ENCODE assay signal across 8 cellular contexts in genomic region chr6:118800394-118801071, GRCh38.
DNase-seq lines count a peak whose midpoint lies in the region; ATAC-seq and TF ChIP-seq lines count a peak whose summit lies in the region.

No MANE protein-coding gene starts in this region.

- H3K9me3 Mint-ChIP-seq in activated T-helper 17 cell treated with anti-CD3 and anti-CD28 coated beads, Interleukin-2, amount 50 U/mL, for 72 hours: peaks cover 3% of the 10 kb centered on the region

- peak overlapping the region; percentile 10 for H3K4me3 ChIP-seq in fibroblast of pulmonary artery (replicated peaks; ENCODE audit: low read depth, low read length)
- peak overlapping the region; percentile 14 for H3K4me3 ChIP-seq in neuron (ENCODE audit: low read length)

- CTCF ChIA-PET in RWPE1 (lab: Yijun Ruan, JAX): interaction anchor here (0.6 to 1.4 kb wide), 6 partner anchors 9 to 538 kb away, joined by 3 to 5 read pairs (median 4); no protein-coding TSS in a partner anchor

- POLR2A ChIA-PET in RWPE1 (lab: Yijun Ruan, JAX; ENCODE audit: low non-redundant PET): no interaction called here

- peak; percentile 97 for ATAC-seq in activated T-helper 17 cell treated with anti-CD3 and anti-CD28 coated beads, Interleukin-2, amount 50 U/mL, for 72 hours (replicated peaks)

- no peaks in the 10 kb centered on the region for H3K27me3 Mint-ChIP-seq in activated T-helper 17 cell treated with anti-CD3 and anti-CD28 coated beads, Interleukin-2, amount 50 U/mL, for 72 hours

- peak overlapping the region; percentile 26 for H3K27ac Mint-ChIP-seq in activated T-helper 17 cell treated with anti-CD3 and anti-CD28 coated beads, Interleukin-2, amount 50 U/mL, for 72 hours

- no peaks in the 10 kb centered on the region for H3K27me3 ChIP-seq in neuron (ENCODE audit: insufficient read depth, low read length)

- TF ChIP-seq CTCF in RWPE1 (conservative IDR thresholded peaks at IDR 0.05; ENCODE audit: low read depth) (peak; percentile 85), fibroblast of pulmonary artery (IDR thresholded peaks at IDR 0.05; ENCODE audit: low read length, missing control alignments) (peak; percentile 97)

- peaks cover 6% of the 10 kb centered on the region for H3K4me1 ChIP-seq in neuron (ENCODE audit: insufficient read depth, low read length)

- no peaks in the 10 kb centered on the region for H3K36me3 ChIP-seq in neuron (ENCODE audit: insufficient read depth, low read length)

- DNase-seq in EL (peak; percentile 82), GOT3 (lab: John Stamatoyannopoulos, UW) (peak; percentile 26), LoVo (ENCODE audit: low spot score) (peak; percentile 75), RWPE1 (ENCODE audit: low spot score) (peak; percentile 71), fibroblast of pulmonary artery (ENCODE audit: low read depth) (peak; percentile 91), stromal cell of bone marrow (ENCODE audit: low read depth) (peak; percentile 80)

- no peak overlapping the region for H3K27ac ChIP-seq in RWPE1

- peak overlapping the region; percentile 37 for H2AFZ ChIP-seq in neuron (ENCODE audit: low read depth, low read length)

- H3K36me3 Mint-ChIP-seq in activated T-helper 17 cell treated with anti-CD3 and anti-CD28 coated beads, Interleukin-2, amount 50 U/mL, for 72 hours (ENCODE audit: low read depth): no peaks in the 10 kb centered on the region

- peak overlapping the region; percentile 64 for H3K4me3 Mint-ChIP-seq in activated T-helper 17 cell treated with anti-CD3 and anti-CD28 coated beads, Interleukin-2, amount 50 U/mL, for 72 hours

- H3K4me1 Mint-ChIP-seq in activated T-helper 17 cell treated with anti-CD3 and anti-CD28 coated beads, Interleukin-2, amount 50 U/mL, for 72 hours: peaks cover 25% of the 10 kb centered on the region

- no peaks in the 10 kb centered on the region for H3K9me3 ChIP-seq in neuron (ENCODE audit: low read length)

Comparison
In these comparisons a context has a peak if more than half of its experiments do, and no peak if none do; other contexts are left out.
1. DNase-seq: peak in every context shown above with its lines; median percentile 91 in fibroblast of pulmonary artery; 82 in EL; 80 in stromal cell of bone marrow; 75 in LoVo; 71 in RWPE1; 26 in GOT3.